23 cellular contexts compared by ENCODE assay signal in genomic region chr3:155420869-155421486, GRCh38.
DNase-seq lines count a peak whose midpoint lies in the region; ATAC-seq and TF ChIP-seq lines count a peak whose summit lies in the region.
"Had no signal": no experiment of that assay in that cellular context is flagged by ENCODE, and none has a peak within 500 bp of the region (broad histone marks: within the 10 kb centered on the region; RNA-seq: fewer than 3 reads in every experiment).

No MANE protein-coding gene starts in this region.

- POLR2A ChIA-PET in HCT116 (lab: Charles Lee) = no interaction called here
- POLR2A ChIA-PET in WTC11 (lab: Charles Lee) = no interaction called here

- H3K23ac ChIP-seq in mesendoderm (ENCODE audit: low read length) = no peak overlapping the region

- no TSS peak for BruUV-seq in HCT116 (replicated peaks; lab: Mats Ljungman, UMichigan)

- peaks cover 39% of the 10 kb centered on the region for H3K4me1 Mint-ChIP-seq in WTC11
- H3K4me1 Mint-ChIP-seq: CD4-positive, alpha-beta memory T cell had no signal

- H2AFZ ChIP-seq in HCT116 (ENCODE audit: low read depth, low read length, poor library complexity, severe bottlenecking) = no peak overlapping the region

- TF ChIP-seq CTCF in AG10803 (conservative IDR thresholded peaks at IDR 0.05; ENCODE audit: low read length) (peak; percentile 26; the same call in 1 of the 2 replicates), HCT116 (IDR thresholded peaks at IDR 0.05 in 2 of 3, conservative IDR thresholded peaks at IDR 0.05 in 1 of 3; ENCODE audit: borderline replicate concordance in 1 of 3, insufficient read depth in 1 of 3, low read depth in 2 of 3, low read length in 2 of 3) (peak; percentile 24 to 47 (median 34); a peak in 4 of 6 replicates), WTC11 (IDR thresholded peaks at IDR 0.05) (no peak)

- no peak for DNase-seq in AG10803 (ENCODE audit: low read depth)
- no peak for DNase-seq in HCT116 (ENCODE audit: low read depth, low spot score)
- DNase-seq in WTC11 (ENCODE audit: low spot score) = no peak
- DNase-seq in mesendoderm = peak; percentile 54
- DNase-seq in SKM-1 treated with dmso at 0.1 percent for 144 hours (lab: John Stamatoyannopoulos, UW; ENCODE audit: unreplicated experiment) = no peak
- DNase-seq in caudate nucleus (lab: John Stamatoyannopoulos, UW) = no peak
- no peak for DNase-seq in NK-92 treated with Interleukin-12 subunit alpha and Interleukin-12 subunit beta, amount 100 ng/mL, for 24 hours (lab: John Stamatoyannopoulos, UW)
- DNase-seq: activated CD4-positive, alpha-beta T cell treated with anti-CD3 and anti-CD28 coated beads, Interleukin-2, amount 50 U/mL, for 1 hour; activated naive CD4-positive, alpha-beta T cell treated with anti-CD3 and anti-CD28 coated beads, Interleukin-2, amount 50 U/mL, for 16 hours; CD4-positive, alpha-beta memory T cell; cortex of kidney; foreskin melanocyte; left colon; midbrain; NCI-H1105 treated with DMSO at 0.1 percent for 48 hours; NCI-H226; retina; RPMI8226; stimulated activated naive CD4-positive, alpha-beta T cell; thyroid gland had no signal

- no peaks in the 10 kb centered on the region for H4K20me1 ChIP-seq in HCT116 (ENCODE audit: insufficient read depth)

- H3K27ac ChIP-seq in HCT116 (ENCODE audit: low read depth, low read length) = no peak overlapping the region
- no peak overlapping the region for H3K27ac ChIP-seq in mesendoderm (ENCODE audit: low read depth, low read length)
- H3K27ac ChIP-seq in caudate nucleus (ENCODE audit: low read depth, low read length) = no peak overlapping the region
- H3K27ac ChIP-seq: KMS-11, neutrophil, thyroid gland had no signal

- TF ChIP-seq POLR2A in HCT116 (IDR thresholded peaks at IDR 0.05; ENCODE audit: borderline replicate concordance, extremely low read depth, insufficient read depth, insufficient read length) = no peak

- H3K4me3 Mint-ChIP-seq in WTC11 = no peak overlapping the region
- H3K4me3 Mint-ChIP-seq: CD4-positive, alpha-beta memory T cell had no signal

- H2BK120ac ChIP-seq in mesendoderm (ENCODE audit: low read depth, low read length) = no peak overlapping the region

- H3K36me3 ChIP-seq in HCT116 (ENCODE audit: control insufficient read depth in 1 of 2, insufficient read depth in 2 of 2, low read length in 2 of 2) = no peaks in the 10 kb centered on the region
- H3K36me3 ChIP-seq in mesendoderm (ENCODE audit: control insufficient read depth, insufficient read depth, low read length) = no peaks in the 10 kb centered on the region
- H3K36me3 ChIP-seq: neutrophil, thyroid gland had no signal

- intact Hi-C loops in HCT116 (cut with micrococcal nuclease) = loop anchor here (5.0 kb wide), 1 partner anchor 919 kb away; no protein-coding TSS in a partner anchor

- H3K4me1 ChIP-seq in HCT116 (ENCODE audit: control insufficient read depth in 1 of 2, insufficient read depth in 2 of 2, low read length in 2 of 2) = peaks cover 0 to 10% of the 10 kb centered on the region in 2 experiments; a peak in 1 of 4 replicates
- peaks cover 4% of the 10 kb centered on the region for H3K4me1 ChIP-seq in mesendoderm (ENCODE audit: control insufficient read depth, low read depth, low read length)
- H3K4me1 ChIP-seq: thyroid gland had no signal

- no peaks in the 10 kb centered on the region for H3K9me2 ChIP-seq in HCT116 (ENCODE audit: insufficient read depth)

- CTCF ChIA-PET in HCT116 (lab: Charles Lee) (no interaction called here), WTC11 (lab: Charles Lee) (interaction anchor here (0.5 to 2.0 kb wide), 14 partner anchors 8 to 385 kb away, joined by 3 to 14 read pairs (median 4); partner anchors contain the start of gene C3orf33)

- H3K18ac ChIP-seq in mesendoderm (ENCODE audit: low read length) = peak overlapping the region; percentile 7

- H3K27me3 ChIP-seq in HCT116 (ENCODE audit: insufficient read depth, low read length) (no peaks in the 10 kb centered on the region), mesendoderm (ENCODE audit: insufficient read depth, low read length, poor library complexity) (no peaks in the 10 kb centered on the region)
- H3K27me3 ChIP-seq: neutrophil, thyroid gland had no signal

- no peaks in the 10 kb centered on the region for H3K9me3 ChIP-seq in HCT116 (ENCODE audit: control insufficient read depth in 1 of 2, insufficient read depth in 1 of 2, low read depth in 1 of 2, low read length in 2 of 2)
- H3K9me3 ChIP-seq: neutrophil, thyroid gland had no signal

- peaks cover 12% of the 10 kb centered on the region for H3K9me3 Mint-ChIP-seq in WTC11

- H3K79me2 ChIP-seq in HCT116 (ENCODE audit: insufficient read depth, low read length) (no peaks in the 10 kb centered on the region), mesendoderm (ENCODE audit: control insufficient read depth, insufficient read depth, low read length) (no peaks in the 10 kb centered on the region)

- H2BK5ac ChIP-seq in mesendoderm (ENCODE audit: low read length) = no peak overlapping the region

- H3K79me1 ChIP-seq in mesendoderm (ENCODE audit: low read length) = no peaks in the 10 kb centered on the region

- TF ChIP-seq RAD21 in HCT116 (IDR thresholded peaks at IDR 0.05; ENCODE audit: low read depth) = peak; percentile 32; the same call in 1 of the 2 replicates

- no peak overlapping the region for H4K8ac ChIP-seq in mesendoderm (ENCODE audit: low read depth, low read length)

- no peak overlapping the region for H4K5ac ChIP-seq in mesendoderm (ENCODE audit: low read length)

- no peak overlapping the region for H3K9ac ChIP-seq in HCT116 (ENCODE audit: low read length)
- H3K9ac ChIP-seq in mesendoderm (ENCODE audit: low read length) = no peak overlapping the region
- H3K9ac ChIP-seq: KMS-11 had no signal

- peak; percentile 52; the same call in 1 of the 2 replicates for ATAC-seq in HCT116
- peak; percentile 76 for ATAC-seq in WTC11
- ATAC-seq in activated CD4-positive, CD25-positive, alpha-beta regulatory T cell treated with anti-CD3 and anti-CD28 coated beads, Interleukin-2, amount 50 U/mL, for 24 hours = no peak
- ATAC-seq: left colon had no signal

- H3K36me3 Mint-ChIP-seq in WTC11 = peaks cover under 1% of the 10 kb centered on the region
- H3K36me3 Mint-ChIP-seq: CD4-positive, alpha-beta memory T cell had no signal

- H3K4ac ChIP-seq in mesendoderm (ENCODE audit: low read depth, low read length) = no peak overlapping the region

- H2AK5ac ChIP-seq in mesendoderm (ENCODE audit: low read length) = no peak overlapping the region

- no peaks in the 10 kb centered on the region; the same call in 1 of the 2 replicates for H3K27me3 Mint-ChIP-seq in WTC11 (ENCODE audit: low read depth)
- H3K27me3 Mint-ChIP-seq: CD4-positive, alpha-beta memory T cell had no signal

- RAD21 ChIA-PET in HCT116 (lab: Charles Lee; ENCODE audit: low non-redundant PET in 1 of 2, low total read pairs in 2 of 2, uncharacterized antibody in 2 of 2, unreplicated experiment in 2 of 2) = no interaction called here

- no peak overlapping the region for H3K4me3 ChIP-seq in AG10803 (ENCODE audit: low read length)
- H3K4me3 ChIP-seq in HCT116 (replicated peaks in 1 of 2; ENCODE audit: low read depth in 1 of 2, low read length in 2 of 2) = no peak overlapping the region
- H3K4me3 ChIP-seq in mesendoderm (ENCODE audit: low read length) = no peak overlapping the region
- H3K4me3 ChIP-seq: thyroid gland had no signal

- no peak overlapping the region for H2BK15ac ChIP-seq in mesendoderm (replicated peaks; ENCODE audit: low read depth)

- no CpG with 5 or more reads among the region's 1 CpG for WGBS in mesendoderm (ENCODE audit: extremely low coverage, insufficient coverage, low lambda C conversion rate)

- H3K4me2 ChIP-seq in HCT116 (ENCODE audit: low read length) (no peak overlapping the region), mesendoderm (ENCODE audit: low read length) (no peak overlapping the region)
- H3K4me2 ChIP-seq: KMS-11 had no signal

- peak overlapping the region; percentile 37 for H3K56ac ChIP-seq in mesendoderm (ENCODE audit: low read length)

- peak overlapping the region; percentile 16; the same call in 1 of the 2 replicates for H3K27ac Mint-ChIP-seq in WTC11
- H3K27ac Mint-ChIP-seq: CD4-positive, alpha-beta memory T cell had no signal

TF ChIP-seq in HCT116, 20 proteins besides CTCF, POLR2A, EP300 and RAD21 (continues in another document):
- TF ChIP-seq POLR2AphosphoS5 (IDR thresholded peaks at IDR 0.05; ENCODE audit: low read depth, low read length) (no peak), ZNF274 (IDR thresholded peaks at IDR 0.05; ENCODE audit: low read depth, low read length) (no peak), EGR1 (IDR thresholded peaks at IDR 0.05; ENCODE audit: low read depth) (no peak), ZFX (IDR thresholded peaks at IDR 0.05) (no peak), JUND (IDR thresholded peaks at IDR 0.05) (no peak), MAX (IDR thresholded peaks at IDR 0.05) (no peak), SIN3A (IDR thresholded peaks at IDR 0.05; ENCODE audit: low read depth) (no peak)

TF ChIP-seq in WTC11, 78 proteins besides CTCF, POLR2A, EP300 and RAD21:
- TF ChIP-seq ZNF671 (CRISPR knock-in tag; IDR thresholded peaks at IDR 0.05) (no peak), ZNF416 (CRISPR knock-in tag; IDR thresholded peaks at IDR 0.05) (no peak), MXD4 (CRISPR knock-in tag; IDR thresholded peaks at IDR 0.05; ENCODE audit: borderline replicate concordance) (no peak), ZNF232 (CRISPR knock-in tag; IDR thresholded peaks at IDR 0.05) (no peak), USF2 (CRISPR knock-in tag; IDR thresholded peaks at IDR 0.05) (no peak), NR2C2 (CRISPR knock-in tag; IDR thresholded peaks at IDR 0.05) (no peak), NFYB (CRISPR knock-in tag; conservative IDR thresholded peaks at IDR 0.05; ENCODE audit: low read depth) (no peak), CBFB (CRISPR knock-in tag; IDR thresholded peaks at IDR 0.05; ENCODE audit: low read depth) (no peak), TCF7 (CRISPR knock-in tag; IDR thresholded peaks at IDR 0.05; ENCODE audit: low read depth) (no peak), NR1H2 (CRISPR knock-in tag; IDR thresholded peaks at IDR 0.05) (no peak), NR3C1 (CRISPR knock-in tag; conservative IDR thresholded peaks at IDR 0.05; ENCODE audit: low read depth) (no peak), IRF2 (CRISPR knock-in tag; IDR thresholded peaks at IDR 0.05; ENCODE audit: borderline replicate concordance, low read depth) (no peak), ZNF219 (CRISPR knock-in tag; IDR thresholded peaks at IDR 0.05; ENCODE audit: borderline replicate concordance) (no peak), TEAD1 (CRISPR knock-in tag; IDR thresholded peaks at IDR 0.05) (no peak), GRHL2 (CRISPR knock-in tag; IDR thresholded peaks at IDR 0.05; ENCODE audit: insufficient replicate concordance, severe bottlenecking) (no peak)

Comparison
In these comparisons a context has a peak if more than half of its experiments do, and no peak if none do; other contexts are left out.
1. ATAC-seq: peak in HCT116 (single experiment) and WTC11 (single experiment); none in activated CD4-positive, CD25-positive, alpha-beta regulatory T cell treated with anti-CD3 and anti-CD28 coated beads, Interleukin-2, amount 50 U/mL, for 24 hours (0 of 2).